In the genomic region with DNA sequence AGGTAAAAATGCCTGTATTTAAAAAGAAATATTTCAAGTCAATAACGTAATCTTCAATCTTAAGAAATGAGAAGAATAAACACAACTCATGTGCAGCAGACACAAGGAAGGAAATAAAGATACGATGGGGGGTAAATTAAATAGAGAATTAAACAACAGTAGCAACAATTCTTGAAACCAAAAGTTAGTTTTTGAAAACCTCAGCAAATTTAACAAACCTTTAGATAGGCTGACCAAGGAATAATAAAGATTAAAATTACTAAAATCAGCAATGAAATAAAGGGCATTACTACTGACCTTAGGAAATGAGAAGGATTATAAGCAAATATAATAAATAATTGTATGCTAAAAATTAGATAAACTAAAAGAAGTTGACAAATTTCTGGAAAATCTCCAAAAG, we compare ENCODE assay signal across 7 cellular contexts.
"Had no signal": no experiment of that assay in that cellular context is flagged by ENCODE, and none has a peak within 500 bp of the region (broad histone marks: within the 10 kb centered on the region; RNA-seq: fewer than 3 reads in every experiment).

No MANE protein-coding gene starts in this region.

- H3K4me3 ChIP-seq: GM23248 had no signal

- H3K27ac ChIP-seq: GM23248, HL-60 had no signal

- H3K9ac ChIP-seq: GM23248 had no signal

- DNase-seq: GM23248, GOT3, H7, HCEC 1CT, Kasumi-1, KG1 had no signal

- H2AFZ ChIP-seq: GM23248 had no signal
